Comparison of ENCODE assay signal across 18 cellular contexts in the genomic region with DNA sequence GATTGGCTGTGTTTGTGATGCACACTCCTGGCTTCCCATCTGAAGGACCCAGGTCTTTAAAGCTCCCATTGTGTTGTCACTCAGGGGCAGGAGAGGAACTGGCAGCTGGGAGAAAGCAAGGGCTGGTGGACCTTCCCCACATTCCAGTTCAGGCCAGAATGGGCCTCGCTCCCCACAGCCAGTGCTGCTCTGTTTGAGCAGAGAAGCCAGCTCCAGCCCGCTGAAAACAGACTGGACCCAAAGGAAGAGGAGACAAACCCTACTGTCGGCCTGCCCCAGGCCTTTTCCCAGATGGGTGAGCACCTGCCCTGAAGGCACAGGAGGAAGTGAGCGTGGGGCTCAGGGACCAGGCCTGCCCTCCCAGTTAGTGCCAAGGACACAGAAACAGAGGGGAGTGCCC.
DNase-seq lines count a peak whose midpoint lies in the region; TF ChIP-seq lines count a peak whose summit lies in the region.
"Had no signal": no experiment of that assay in that cellular context is flagged by ENCODE, and none has a peak within 500 bp of the region (broad histone marks: within the 10 kb centered on the region; RNA-seq: fewer than 3 reads in every experiment).

No MANE protein-coding gene starts in this region.

- TF ChIP-seq EP300 in suprapubic skin (IDR thresholded peaks at IDR 0.05) = no peak

- peaks cover 36% of the 10 kb centered on the region for H3K4me1 ChIP-seq in suprapubic skin
- H3K4me1 ChIP-seq: A549 had no signal

- TF ChIP-seq CTCF in suprapubic skin (IDR thresholded peaks at IDR 0.05) = no peak

- H3K9me3 ChIP-seq in suprapubic skin = no peaks in the 10 kb centered on the region
- H3K9me3 ChIP-seq: A549 had no signal

- no peak overlapping the region for H3K4me3 ChIP-seq in suprapubic skin
- H3K4me3 ChIP-seq: A549 had no signal

- no peak for TF ChIP-seq POLR2A in suprapubic skin (IDR thresholded peaks at IDR 0.05)

- H3K27ac ChIP-seq in adipose tissue (ENCODE audit: low read depth, low read length) (peak overlapping the region; percentile 8), suprapubic skin (peak overlapping the region; percentile 29)
- H3K27ac ChIP-seq: 22Rv1, A549, C4-2B had no signal

- no peaks in the 10 kb centered on the region for H3K36me3 ChIP-seq in suprapubic skin

- peaks cover 25% of the 10 kb centered on the region for H3K27me3 ChIP-seq in suprapubic skin

- DNase-seq in NCI-H2029 (lab: John Stamatoyannopoulos, UW) (peak; percentile 28), NCI-H2029 treated with DMSO at 0.1 percent for 48 hours (lab: John Stamatoyannopoulos, UW) (no peak), COLO668 (lab: John Stamatoyannopoulos, UW; ENCODE audit: unreplicated experiment) (peak; percentile 68), suprapubic skin (ENCODE audit: low spot score in 2 of 2) (no peak), medulla oblongata (ENCODE audit: extremely low spot score) (no peak)
- no peak for DNase-seq in activated naive CD4-positive, alpha-beta T cell treated with Interleukin-2 at 50 U/mL for 16 hours
- DNase-seq: AML-193; CD4-positive, alpha-beta T cell; DMS153; DMS79; GF-D8; GOT3; H7; HFFc6 had no signal

- WGBS in adipose tissue, 3 donors = 64 to 77% (median 76%) methylated on average over 4 of the region's 4 CpGs
- 81% methylated on average over 3 of the region's 4 CpGs for WGBS in suprapubic skin

Comparison
In these comparisons a context has a peak if more than half of its experiments do, and no peak if none do; other contexts are left out.
1. DNase-seq: peak in NCI-H2029 (single experiment) and COLO668 (single experiment); none in NCI-H2029 treated with DMSO at 0.1 percent for 48 hours (single experiment), suprapubic skin (0 of 2), activated naive CD4-positive, alpha-beta T cell treated with Interleukin-2 at 50 U/mL for 16 hours (single experiment) and medulla oblongata (single experiment).